18 cellular contexts compared by ENCODE assay signal in genomic region chr13:29361716-29362115, GRCh38.
DNase-seq lines count a peak whose midpoint lies in the region; ATAC-seq and TF ChIP-seq lines count a peak whose summit lies in the region.
"Had no signal": no experiment of that assay in that cellular context is flagged by ENCODE, and none has a peak within 500 bp of the region (broad histone marks: within the 10 kb centered on the region; RNA-seq: fewer than 3 reads in every experiment).

No MANE protein-coding gene starts in this region.

- intact Hi-C loops in adrenal gland (cut with DNase I), result loop anchor here in 1 of 2 donors (10.0 kb wide), 1 partner anchor 547 kb away; no protein-coding TSS in a partner anchor

- H3K9me3 ChIP-seq in adrenal gland (replicated peaks in 1 of 3), result no peaks in the 10 kb centered on the region
- H3K9me3 ChIP-seq in T-helper 17 cell (ENCODE audit: control insufficient read depth, low read length, poor library complexity, severe bottlenecking), result no peaks in the 10 kb centered on the region
- H3K9me3 ChIP-seq: BE2C, HAP-1 had no signal

- 35 to 44% (median 38%) methylated on average over 3 of the region's 3 CpGs for WGBS in adrenal gland, 4 donors

- H3K27ac Mint-ChIP-seq in glutamatergic neuron (ENCODE audit: unreplicated experiment), result no peak overlapping the region
- H3K27ac Mint-ChIP-seq in T-helper 17 cell, result no peak overlapping the region
- no peak overlapping the region for H3K27ac Mint-ChIP-seq in progenitor cell of endocrine pancreas
- H3K27ac Mint-ChIP-seq: CD4-positive, CD25-positive, alpha-beta regulatory T cell; CD8-positive, alpha-beta memory T cell had no signal

- no peak for TF ChIP-seq POLR2A in adrenal gland (IDR thresholded peaks at IDR 0.05)

- no peaks in the 10 kb centered on the region for H3K36me3 ChIP-seq in adrenal gland (replicated peaks in 1 of 2)
- H3K36me3 ChIP-seq: BE2C, HAP-1 had no signal

- no peak for TF ChIP-seq CTCF in adrenal gland (IDR thresholded peaks at IDR 0.05)
- TF ChIP-seq CTCF in glutamatergic neuron (IDR thresholded peaks at IDR 0.05; ENCODE audit: partially characterized antibody, unreplicated experiment), result peak; percentile 17
- TF ChIP-seq CTCF in progenitor cell of endocrine pancreas (IDR thresholded peaks at IDR 0.05; ENCODE audit: unreplicated experiment), result no peak

- H3K27me3 Mint-ChIP-seq in glutamatergic neuron (ENCODE audit: unreplicated experiment), result peaks cover 4% of the 10 kb centered on the region
- peaks cover 22% of the 10 kb centered on the region for H3K27me3 Mint-ChIP-seq in T-helper 17 cell
- H3K27me3 Mint-ChIP-seq in progenitor cell of endocrine pancreas, result peaks cover 32% of the 10 kb centered on the region

- H3K4me3 Mint-ChIP-seq in glutamatergic neuron (ENCODE audit: unreplicated experiment) (no peak overlapping the region), T-helper 17 cell (no peak overlapping the region), progenitor cell of endocrine pancreas (ENCODE audit: low read depth) (no peak overlapping the region)
- H3K4me3 Mint-ChIP-seq: CD4-positive, CD25-positive, alpha-beta regulatory T cell; CD8-positive, alpha-beta memory T cell had no signal

- peak; percentile 12 for DNase-seq in HT1080 (ENCODE audit: low read depth)
- DNase-seq in adrenal gland, result peak in 4 of 7 donors; percentile 5 to 32 (median 24)
- DNase-seq in glutamatergic neuron, result no peak
- no peak for DNase-seq in T-helper 17 cell
- DNase-seq in stimulated activated CD4-positive, alpha-beta T cell treated with anti-CD3 and anti-CD28 coated beads, Interleukin-2, amount 100 ng/mL, for 24 hours, result no peak
- no peak for DNase-seq in progenitor cell of endocrine pancreas (ENCODE audit: low spot score, unreplicated experiment)
- DNase-seq in occipital lobe (lab: John Stamatoyannopoulos, UW), result no peak
- DNase-seq: ACHN; BE2C; C1 segment of cervical spinal cord; CD4-positive, CD25-positive, alpha-beta regulatory T cell; CD8-positive, alpha-beta memory T cell; COR-L47; DMS 273 treated with DMSO at 0.1 percent for 48 hours; DMS53; GM23248 had no signal

- no peaks in the 10 kb centered on the region for H3K4me1 ChIP-seq in adrenal gland (replicated peaks in 1 of 2)
- H3K4me1 ChIP-seq: BE2C, HAP-1 had no signal

- ATAC-seq in T-helper 17 cell, result no peak
- ATAC-seq: GM12878 had no signal

- peaks cover 4% of the 10 kb centered on the region for H3K36me3 Mint-ChIP-seq in glutamatergic neuron (ENCODE audit: unreplicated experiment)
- H3K36me3 Mint-ChIP-seq in T-helper 17 cell (ENCODE audit: low read depth), result no peaks in the 10 kb centered on the region
- no peaks in the 10 kb centered on the region for H3K36me3 Mint-ChIP-seq in progenitor cell of endocrine pancreas (ENCODE audit: insufficient read depth)
- H3K36me3 Mint-ChIP-seq: CD4-positive, CD25-positive, alpha-beta regulatory T cell; CD8-positive, alpha-beta memory T cell had no signal

- no peak overlapping the region for H3K4me3 ChIP-seq in adrenal gland
- H3K4me3 ChIP-seq: GM12878, GM23248, HAP-1 had no signal

- H3K9me3 Mint-ChIP-seq in glutamatergic neuron (ENCODE audit: unreplicated experiment) (peaks cover 8% of the 10 kb centered on the region), progenitor cell of endocrine pancreas (ENCODE audit: low read depth) (no peaks in the 10 kb centered on the region)
- H3K9me3 Mint-ChIP-seq: CD4-positive, CD25-positive, alpha-beta regulatory T cell; CD8-positive, alpha-beta memory T cell had no signal

- peaks cover 7% of the 10 kb centered on the region for H3K4me1 Mint-ChIP-seq in glutamatergic neuron (ENCODE audit: low read depth, unreplicated experiment)
- H3K4me1 Mint-ChIP-seq in T-helper 17 cell, result peaks cover 5% of the 10 kb centered on the region
- H3K4me1 Mint-ChIP-seq in progenitor cell of endocrine pancreas (ENCODE audit: low read depth), result no peaks in the 10 kb centered on the region

- H3K27ac ChIP-seq in adrenal gland, result no peak overlapping the region
- H3K27ac ChIP-seq: GM23248 had no signal

- no peaks in the 10 kb centered on the region for H3K27me3 ChIP-seq in adrenal gland

Comparison
In these comparisons a context has a peak if more than half of its experiments do, and no peak if none do; other contexts are left out.
1. DNase-seq: peak in HT1080 (single experiment) and adrenal gland (4 of 7); none in glutamatergic neuron (single experiment), T-helper 17 cell (0 of 3), stimulated activated CD4-positive, alpha-beta T cell treated with anti-CD3 and anti-CD28 coated beads, Interleukin-2, amount 100 ng/mL, for 24 hours (0 of 2), progenitor cell of endocrine pancreas (single experiment) and occipital lobe (single experiment).